Comparison of ENCODE assay signal across 24 cellular contexts in genomic region chr14:39264057-39264456, GRCh38.
"Had no signal": no experiment of that assay in that cellular context is flagged by ENCODE, and none has a peak within 500 bp of the region (broad histone marks: within the 10 kb centered on the region; RNA-seq: fewer than 3 reads in every experiment).

No MANE protein-coding gene starts in this region.

- H3K27ac ChIP-seq: coronary artery, dorsolateral prefrontal cortex, heart right ventricle, left lung, lower lobe of right lung had no signal

- FAIRE-seq: colon, islet of Langerhans, keratinocyte had no signal

- H3K27me3 Mint-ChIP-seq: naive B cell had no signal

- H3K36me3 Mint-ChIP-seq: mesothelial cell of epicardium, naive B cell had no signal

- H3K27me3 ChIP-seq: dorsolateral prefrontal cortex, esophagus squamous epithelium, gastrocnemius medialis, heart right ventricle, left lung had no signal

- H3K36me3 ChIP-seq: esophagus squamous epithelium, gastrocnemius medialis, heart right ventricle, left lung, lower lobe of right lung had no signal

- H3K9me3 ChIP-seq: esophagus squamous epithelium, gastrocnemius medialis, lower lobe of right lung had no signal

- H3K4me3 ChIP-seq: coronary artery, esophagus squamous epithelium, gastrocnemius medialis, heart right ventricle, left lung, lower lobe of right lung, mucosa of descending colon had no signal

- H3K4me3 Mint-ChIP-seq: mesothelial cell of epicardium had no signal

- DNase-seq: dermis blood vessel endothelial cell; dorsolateral prefrontal cortex; effector CD4-positive, alpha-beta T cell; effector memory CD4-positive, alpha-beta T cell; erythroblast; esophagus squamous epithelium; foreskin fibroblast; foreskin melanocyte; gastrocnemius medialis; glutamatergic neuron; head of caudate nucleus; heart right ventricle; hippocampal formation; left cardiac atrium; left lung; left ventricle myocardium superior; lower lobe of right lung; mucosa of descending colon; naive B cell had no signal

- ATAC-seq: gastrocnemius medialis, heart right ventricle, left cardiac atrium, left lung, left ventricle myocardium superior, lower lobe of right lung, mucosa of descending colon had no signal
